In genomic region chr16:27226976-27227705, GRCh38 we compare ENCODE assay signal across 1 cellular context.
TF ChIP-seq lines count a peak whose summit lies in the region.

No MANE protein-coding gene starts in this region.

TF ChIP-seq in WTC11, 78 proteins besides CTCF, POLR2A, EP300 and RAD21 (continued from another document):
- TF ChIP-seq CREB1 (CRISPR knock-in tag; IDR thresholded peaks at IDR 0.05) (no peak), GTF2I (CRISPR knock-in tag; conservative IDR thresholded peaks at IDR 0.05) (no peak), FOXK1 (CRISPR knock-in tag; IDR thresholded peaks at IDR 0.05) (no peak), MYBL2 (CRISPR knock-in tag; IDR thresholded peaks at IDR 0.05) (no peak), NR3C1 (CRISPR knock-in tag; conservative IDR thresholded peaks at IDR 0.05; ENCODE audit: low read depth) (no peak), ZNF138 (CRISPR knock-in tag; conservative IDR thresholded peaks at IDR 0.05) (no peak), SMAD3 (CRISPR knock-in tag; IDR thresholded peaks at IDR 0.05; ENCODE audit: borderline replicate concordance) (no peak)
- TF ChIP-seq, protein P1, sequence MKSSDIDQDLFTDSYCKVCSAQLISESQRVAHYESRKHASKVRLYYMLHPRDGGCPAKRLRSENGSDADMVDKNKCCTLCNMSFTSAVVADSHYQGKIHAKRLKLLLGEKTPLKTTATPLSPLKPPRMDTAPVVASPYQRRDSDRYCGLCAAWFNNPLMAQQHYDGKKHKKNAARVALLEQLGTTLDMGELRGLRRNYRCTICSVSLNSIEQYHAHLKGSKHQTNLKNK (CRISPR knock-in tag; IDR thresholded peaks at IDR 0.05), result no peak
- TF ChIP-seq, protein P2, sequence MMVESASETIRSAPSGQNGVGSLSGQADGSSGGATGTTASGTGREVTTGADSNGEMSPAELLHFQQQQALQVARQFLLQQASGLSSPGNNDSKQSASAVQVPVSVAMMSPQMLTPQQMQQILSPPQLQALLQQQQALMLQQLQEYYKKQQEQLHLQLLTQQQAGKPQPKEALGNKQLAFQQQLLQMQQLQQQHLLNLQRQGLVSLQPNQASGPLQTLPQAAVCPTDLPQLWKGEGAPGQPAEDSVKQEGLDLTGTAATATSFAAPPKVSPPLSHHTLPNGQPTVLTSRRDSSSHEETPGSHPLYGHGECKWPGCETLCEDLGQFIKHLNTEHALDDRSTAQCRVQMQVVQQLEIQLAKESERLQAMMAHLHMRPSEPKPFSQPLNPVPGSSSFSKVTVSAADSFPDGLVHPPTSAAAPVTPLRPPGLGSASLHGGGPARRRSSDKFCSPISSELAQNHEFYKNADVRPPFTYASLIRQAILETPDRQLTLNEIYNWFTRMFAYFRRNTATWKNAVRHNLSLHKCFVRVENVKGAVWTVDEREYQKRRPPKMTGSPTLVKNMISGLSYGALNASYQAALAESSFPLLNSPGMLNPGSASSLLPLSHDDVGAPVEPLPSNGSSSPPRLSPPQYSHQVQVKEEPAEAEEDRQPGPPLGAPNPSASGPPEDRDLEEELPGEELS (CRISPR knock-in tag; IDR thresholded peaks at IDR 0.05), result no peak
